1 cellular context compared by ENCODE assay signal in the genomic region with DNA sequence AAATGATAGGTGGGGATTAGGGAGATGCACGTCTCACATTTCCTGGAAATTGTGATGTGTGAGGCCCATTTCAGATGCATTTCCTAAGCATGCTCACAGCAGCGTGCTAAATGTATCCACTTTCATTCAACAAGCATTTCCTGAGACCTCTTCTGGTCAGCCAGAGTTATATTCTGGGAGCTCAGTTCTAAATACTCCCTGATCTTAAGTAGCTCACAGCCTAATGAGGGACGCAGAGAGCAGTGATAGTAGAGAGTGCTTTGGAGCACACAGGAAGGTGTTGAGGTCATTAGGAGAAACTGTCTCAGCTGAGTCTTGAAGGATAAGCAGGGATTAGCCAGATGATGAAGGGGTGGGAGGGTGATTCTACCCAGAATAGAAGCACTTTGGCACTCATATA.
TF ChIP-seq lines count a peak whose summit lies in the region.

No MANE protein-coding gene starts in this region.

TF ChIP-seq in endothelial cell of umbilical vein, 7 proteins besides CTCF, POLR2A, EP300 and RAD21 (continued from another document):
- TF ChIP-seq, protein P1, sequence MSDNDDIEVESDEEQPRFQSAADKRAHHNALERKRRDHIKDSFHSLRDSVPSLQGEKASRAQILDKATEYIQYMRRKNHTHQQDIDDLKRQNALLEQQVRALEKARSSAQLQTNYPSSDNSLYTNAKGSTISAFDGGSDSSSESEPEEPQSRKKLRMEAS (IDR thresholded peaks at IDR 0.05; ENCODE audit: insufficient read depth, insufficient read length) = no peak
- TF ChIP-seq GATA2 (IDR thresholded peaks at IDR 0.05; ENCODE audit: insufficient read depth, insufficient read length, low read depth, low read length) = no peak
